ENCODE assay signal across 8 cellular contexts in genomic region chr13:25738342-25738771, GRCh38.
DNase-seq lines count a peak whose midpoint lies in the region; ATAC-seq and TF ChIP-seq lines count a peak whose summit lies in the region.

No MANE protein-coding gene starts in this region.

- H3K79me2 ChIP-seq in mammary epithelial cell (ENCODE audit: insufficient read depth, low read length) = no peaks in the 10 kb centered on the region

- no peak for ATAC-seq in GM18907 (IDR thresholded peaks at IDR 0.05; ENCODE audit: unreplicated experiment)

- peak overlapping the region; percentile 35 for H2AFZ ChIP-seq in mammary epithelial cell (ENCODE audit: low read depth, low read length)

- in situ Hi-C loops in mammary epithelial cell (cut with MboI; ENCODE audit: low sequenced_read_pairs in 2 of 2) = no loop called here

- dilution Hi-C loops in mammary epithelial cell (cut with HindIII; ENCODE audit: low sequenced_read_pairs) = no loop called here

- no peaks in the 10 kb centered on the region for H3K36me3 ChIP-seq in mammary epithelial cell (ENCODE audit: insufficient read depth, low read length)
- no peaks in the 10 kb centered on the region for H3K36me3 ChIP-seq in WERI-Rb-1

- H3K27me3 ChIP-seq in mammary epithelial cell (ENCODE audit: insufficient read depth, low read length) (no peaks in the 10 kb centered on the region), WERI-Rb-1 (ENCODE audit: insufficient read depth, low read depth, severe bottlenecking) (no peaks in the 10 kb centered on the region)

- H4K20me1 ChIP-seq in mammary epithelial cell (ENCODE audit: insufficient read depth, low read length) = no peaks in the 10 kb centered on the region

- WGBS in mammary epithelial cell (ENCODE audit: low coverage, missing lambda C conversion rate) = 100% methylated on average over 1 of the region's 1 CpG

- TF ChIP-seq CTCF in mammary epithelial cell (conservative IDR thresholded peaks at IDR 0.05 in 1 of 2, IDR thresholded peaks at IDR 0.05 in 1 of 2; ENCODE audit: extremely low read depth in 1 of 2, insufficient read depth in 1 of 2, low read depth in 1 of 2, low read length in 2 of 2) (no peak), retinal pigment epithelial cell (conservative IDR thresholded peaks at IDR 0.05; ENCODE audit: low read depth, low read length) (no peak), WERI-Rb-1 (IDR thresholded peaks at IDR 0.05; ENCODE audit: low read depth, low read length) (no peak)

- H3K9me3 ChIP-seq in mammary epithelial cell (replicated peaks; ENCODE audit: insufficient read depth, low read length) (no peaks in the 10 kb centered on the region), WERI-Rb-1 (ENCODE audit: severe bottlenecking) (no peaks in the 10 kb centered on the region)

- CTCF ChIA-PET in mammary epithelial cell (lab: Charles Lee; ENCODE audit: low non-redundant PET) = no interaction called here

- no peak overlapping the region for H3K4me3 ChIP-seq in mammary epithelial cell (replicated peaks in 1 of 3; ENCODE audit: insufficient read depth in 1 of 3, low read depth in 2 of 3, low read length in 3 of 3)
- H3K4me3 ChIP-seq in retinal pigment epithelial cell (ENCODE audit: low read length) = no peak overlapping the region
- H3K4me3 ChIP-seq in WERI-Rb-1 (ENCODE audit: low read depth, low read length) = no peak overlapping the region

- intact Hi-C loops in mammary epithelial cell (cut with micrococcal nuclease) = no loop called here

- peak; percentile 10 for DNase-seq in NCI-H1436 (lab: John Stamatoyannopoulos, UW)
- DNase-seq in NCI-H1436 treated with DMSO at 0.1 percent for 48 hours (lab: John Stamatoyannopoulos, UW) = no peak
- DNase-seq in NCI-H2171 treated with DMSO at 0.1 percent for 48 hours (lab: John Stamatoyannopoulos, UW) = peak; percentile 81
- peak; percentile 21 for DNase-seq in mammary epithelial cell
- peak; percentile 23 for DNase-seq in retinal pigment epithelial cell (ENCODE audit: low read depth)
- DNase-seq in DMS114 treated with DMSO at 0.1 percent for 48 hours (lab: John Stamatoyannopoulos, UW; ENCODE audit: unreplicated experiment) = no peak
- DNase-seq in WERI-Rb-1 = no peak

- peaks cover 24% of the 10 kb centered on the region for H3K4me1 ChIP-seq in mammary epithelial cell (ENCODE audit: insufficient read depth, low read length)

- H3K4me2 ChIP-seq in mammary epithelial cell (ENCODE audit: insufficient read depth, low read depth, low read length) = no peak overlapping the region

- no TSS peak for BruUV-seq in mammary epithelial cell (replicated peaks; lab: Mats Ljungman, UMichigan)

- H3K27ac ChIP-seq in mammary epithelial cell (ENCODE audit: insufficient read depth, low read depth, low read length) = no peak overlapping the region
- H3K27ac ChIP-seq in WERI-Rb-1 = no peak overlapping the region

- H3K9ac ChIP-seq in mammary epithelial cell (ENCODE audit: insufficient read depth, low read length) = no peak overlapping the region

Comparison
In these comparisons a context has a peak if more than half of its experiments do, and no peak if none do; other contexts are left out.
1. DNase-seq: peak in NCI-H1436 (single experiment), NCI-H2171 treated with DMSO at 0.1 percent for 48 hours (single experiment), mammary epithelial cell (single experiment) and retinal pigment epithelial cell (single experiment); none in NCI-H1436 treated with DMSO at 0.1 percent for 48 hours (single experiment), DMS114 treated with DMSO at 0.1 percent for 48 hours (single experiment) and WERI-Rb-1 (single experiment).